Comparison of ENCODE assay signal across 24 cellular contexts in the genomic region with DNA sequence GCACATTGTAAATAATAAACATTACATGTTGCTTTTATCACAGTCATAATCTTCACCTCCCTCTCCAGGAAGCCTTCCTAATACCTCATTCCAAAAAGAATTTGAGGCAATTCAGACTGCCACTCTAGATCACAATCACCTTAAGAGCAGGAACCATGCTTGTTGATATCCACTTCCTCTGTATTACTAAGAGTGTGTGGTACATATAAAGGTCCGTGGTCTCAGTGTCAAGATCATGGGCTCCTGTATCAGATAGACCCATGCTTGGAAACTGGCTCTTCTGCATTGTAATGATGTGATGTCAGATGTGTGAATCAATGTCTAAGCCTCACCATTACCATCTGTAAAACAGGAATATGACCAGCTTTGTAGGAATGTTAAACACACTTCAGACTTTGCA.
"Had no signal": no experiment of that assay in that cellular context is flagged by ENCODE, and none has a peak within 500 bp of the region (broad histone marks: within the 10 kb centered on the region; RNA-seq: fewer than 3 reads in every experiment).

No MANE protein-coding gene starts in this region.

- H3K27ac ChIP-seq: neural progenitor cell, ovary, parathyroid adenoma, psoas muscle, right lobe of liver, sigmoid colon, stomach, testis, tibial artery, upper lobe of right lung, uterus had no signal

- ATAC-seq: naive thymus-derived CD4-positive, alpha-beta T cell; natural killer cell; psoas muscle; right cardiac atrium; right lobe of liver; stimulated activated effector memory CD8-positive, alpha-beta T cell treated with anti-CD3 and anti-CD28 coated beads, Interleukin-12 subunit alpha, Interleukin-12 subunit beta, amount 100 ng/mL, for 72 hours; stimulated activated naive B cell treated with anti-CD40 and anti-IgM and Interleukin-4, amounts not matched to agents 10 μg/mL and 1 μg/mL and 100 μg/mL, for 72 hours; upper lobe of right lung had no signal

- H3K79me2 ChIP-seq: parathyroid adenoma had no signal

- FAIRE-seq: small intestine had no signal

- H3K4me2 ChIP-seq: neural progenitor cell had no signal

- H3K36me3 ChIP-seq: neural progenitor cell, ovary, right lobe of liver, sigmoid colon, stomach, upper lobe of right lung, uterus had no signal

- H2AFZ ChIP-seq: neural progenitor cell, parathyroid adenoma had no signal

- DNase-seq: naive thymus-derived CD4-positive, alpha-beta T cell; natural killer cell; occipital lobe; ovary; posterior cingulate gyrus; psoas muscle; right cardiac atrium; right lobe of liver; sigmoid colon; small intestine; stimulated activated CD4-positive, alpha-beta T cell treated with anti-CD3 and anti-CD28 coated beads, Interleukin-15, amount 100 ng/mL, for 24 hours; stimulated activated CD4-positive, alpha-beta T cell treated with anti-CD3 and anti-CD28 coated beads, Interleukin-2, amount 100 ng/mL, for 24 hours; stimulated activated CD4-positive, alpha-beta T cell treated with anti-CD3 and anti-CD28 coated beads, Interleukin-2, amount 100 ng/mL, for 48 hours; stimulated activated CD4-positive, alpha-beta T cell treated with anti-CD3 and anti-CD28 coated beads, Interleukin-4, amount 100 ng/mL, for 24 hours; stimulated activated naive B cell treated with anti-CD40 and anti-IgM and Interleukin-4, amounts not matched to agents 10 μg/mL and 1 μg/mL and 100 μg/mL, for 72 hours; stimulated activated naive CD4-positive, alpha-beta T cell treated with Interleukin-2 at 50 U/mL for 16 hours; stomach; testis; tibial artery; upper lobe of right lung; uterus had no signal

- H3K4me1 ChIP-seq: neural progenitor cell, parathyroid adenoma, psoas muscle, right lobe of liver, stomach, testis, tibial artery, upper lobe of right lung, uterus had no signal

- H3K9me3 ChIP-seq: ovary, right lobe of liver, testis, uterus had no signal

- H3K27me3 ChIP-seq: neural progenitor cell, ovary, right lobe of liver, sigmoid colon, stomach, testis, tibial artery, upper lobe of right lung, uterus had no signal

- H3K4me3 ChIP-seq: neural progenitor cell, ovary, psoas muscle, right lobe of liver, sigmoid colon, stomach, testis, tibial artery, upper lobe of right lung, uterus had no signal

- H3K9ac ChIP-seq: neural progenitor cell, parathyroid adenoma had no signal
